In the genomic region with DNA sequence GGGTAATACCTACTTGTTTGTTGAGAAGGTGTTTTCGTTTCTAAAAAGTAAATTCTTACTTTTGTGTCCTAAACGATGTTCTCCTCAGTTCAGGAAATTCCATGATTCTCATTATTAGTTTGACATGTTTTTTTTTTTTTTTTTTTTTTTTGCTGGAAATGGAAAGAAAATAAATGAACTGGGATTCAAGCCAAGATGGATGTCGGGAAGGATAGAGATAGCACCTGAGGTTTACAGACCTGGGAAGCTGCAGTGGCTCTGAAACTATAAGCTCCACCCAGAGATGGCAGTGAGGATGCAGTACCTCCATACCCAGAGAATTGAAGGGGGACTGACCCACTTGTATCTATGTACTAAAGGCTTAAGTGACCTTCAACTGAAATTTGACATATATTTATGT, we compare ENCODE assay signal across 1 cellular context.
TF ChIP-seq lines count a peak whose summit lies in the region.

No MANE protein-coding gene starts in this region.

TF ChIP-seq in endothelial cell of umbilical vein, 7 proteins besides CTCF, POLR2A, EP300 and RAD21 (continued from another document):
- TF ChIP-seq, protein P1, sequence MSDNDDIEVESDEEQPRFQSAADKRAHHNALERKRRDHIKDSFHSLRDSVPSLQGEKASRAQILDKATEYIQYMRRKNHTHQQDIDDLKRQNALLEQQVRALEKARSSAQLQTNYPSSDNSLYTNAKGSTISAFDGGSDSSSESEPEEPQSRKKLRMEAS (IDR thresholded peaks at IDR 0.05; ENCODE audit: insufficient read depth, insufficient read length): no peak
- TF ChIP-seq FOS (IDR thresholded peaks at IDR 0.05; ENCODE audit: borderline replicate concordance, insufficient read depth, low read length): no peak
